1 cellular context compared by ENCODE assay signal in the genomic region with DNA sequence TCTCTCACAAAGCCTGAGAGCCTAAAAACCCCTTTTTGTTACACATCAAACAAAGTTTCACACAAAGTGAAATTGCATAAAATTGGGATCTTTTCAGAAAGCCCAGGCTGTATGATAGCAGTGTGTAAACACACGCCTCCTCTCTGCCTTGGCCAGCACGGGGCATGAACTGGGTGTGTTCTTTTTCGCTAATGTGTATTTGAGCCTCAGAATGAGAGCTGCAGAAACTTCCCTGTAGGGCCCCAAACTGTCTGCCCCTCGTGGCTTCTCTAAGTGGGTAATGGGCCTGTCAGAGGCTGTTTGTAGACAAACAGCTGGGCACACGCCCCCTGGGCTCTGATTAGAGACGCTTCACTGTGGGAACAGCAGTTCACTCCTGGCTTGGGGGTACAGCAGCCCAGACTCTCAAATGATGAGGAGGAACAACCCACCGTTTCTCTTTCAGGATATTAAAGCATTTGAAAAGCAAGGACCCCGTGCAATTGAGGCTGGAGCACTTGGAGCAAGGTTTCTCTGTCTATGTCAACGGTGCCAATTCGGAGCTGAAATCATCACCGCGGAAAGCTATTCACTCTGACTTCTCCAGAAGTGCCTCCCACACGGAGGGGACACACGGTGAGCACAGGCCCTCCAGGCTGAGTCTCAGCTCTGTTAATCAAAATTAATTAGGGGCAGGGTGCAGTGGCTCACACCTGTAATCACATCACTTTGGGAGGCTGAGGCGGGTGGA.
TF ChIP-seq lines count a peak whose summit lies in the region.

No MANE protein-coding gene starts in this region.

TF ChIP-seq in SK-N-SH treated with all-trans-retinoic acid at 6 μM for 48 hours, 23 proteins besides CTCF, POLR2A, EP300 and RAD21 (continued from another document):
- TF ChIP-seq, protein P1, sequence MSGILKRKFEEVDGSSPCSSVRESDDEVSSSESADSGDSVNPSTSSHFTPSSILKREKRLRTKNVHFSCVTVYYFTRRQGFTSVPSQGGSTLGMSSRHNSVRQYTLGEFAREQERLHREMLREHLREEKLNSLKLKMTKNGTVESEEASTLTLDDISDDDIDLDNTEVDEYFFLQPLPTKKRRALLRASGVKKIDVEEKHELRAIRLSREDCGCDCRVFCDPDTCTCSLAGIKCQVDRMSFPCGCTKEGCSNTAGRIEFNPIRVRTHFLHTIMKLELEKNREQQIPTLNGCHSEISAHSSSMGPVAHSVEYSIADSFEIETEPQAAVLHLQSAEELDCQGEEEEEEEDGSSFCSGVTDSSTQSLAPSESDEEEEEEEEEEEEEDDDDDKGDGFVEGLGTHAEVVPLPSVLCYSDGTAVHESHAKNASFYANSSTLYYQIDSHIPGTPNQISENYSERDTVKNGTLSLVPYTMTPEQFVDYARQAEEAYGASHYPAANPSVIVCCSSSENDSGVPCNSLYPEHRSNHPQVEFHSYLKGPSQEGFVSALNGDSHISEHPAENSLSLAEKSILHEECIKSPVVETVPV (CRISPR knock-in tag; IDR thresholded peaks at IDR 0.05): no peak
- TF ChIP-seq RARB (CRISPR knock-in tag; IDR thresholded peaks at IDR 0.05) (no peak), TOX (CRISPR knock-in tag; IDR thresholded peaks at IDR 0.05; ENCODE audit: borderline replicate concordance) (no peak), ZNF8 (CRISPR knock-in tag; IDR thresholded peaks at IDR 0.05) (no peak)
